ENCODE assay signal across 25 cellular contexts in the genomic region with DNA sequence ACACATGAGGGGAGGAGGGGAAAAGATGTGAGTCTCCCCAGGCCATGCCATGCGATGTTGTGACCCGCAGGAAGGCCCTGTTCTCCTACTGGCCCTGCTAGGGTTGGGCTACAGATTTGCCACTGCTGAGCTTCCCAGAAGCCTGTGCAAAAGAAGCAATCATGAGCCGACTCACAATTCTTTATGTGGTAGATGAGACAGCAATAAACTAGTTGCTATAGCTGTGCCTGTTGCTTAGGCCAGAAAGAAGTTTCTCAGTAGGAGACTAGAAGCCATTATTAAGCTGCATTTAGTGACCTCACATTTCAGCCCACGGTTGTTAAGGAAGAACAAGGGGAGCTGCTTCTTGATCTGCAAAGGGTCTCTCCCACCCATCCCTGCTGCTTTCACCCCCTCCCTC.
DNase-seq lines count a peak whose midpoint lies in the region; ATAC-seq and TF ChIP-seq lines count a peak whose summit lies in the region.
"Had no signal": no experiment of that assay in that cellular context is flagged by ENCODE, and none has a peak within 500 bp of the region (broad histone marks: within the 10 kb centered on the region; RNA-seq: fewer than 3 reads in every experiment).

No MANE protein-coding gene starts in this region.

- TF ChIP-seq POLR2A in IMR-90 (IDR thresholded peaks at IDR 0.05; ENCODE audit: low read depth, low read length) (no peak), ovary (IDR thresholded peaks at IDR 0.05) (no peak)

- no peak for TF ChIP-seq RAD21 in IMR-90 (IDR thresholded peaks at IDR 0.05; ENCODE audit: low read length)

- H3K4ac ChIP-seq in IMR-90 (ENCODE audit: low read depth, low read length), result no peak overlapping the region

- H3K9me1 ChIP-seq in IMR-90 (ENCODE audit: insufficient read depth, low read length), result no peaks in the 10 kb centered on the region

- no peak overlapping the region for H3K4me3 Mint-ChIP-seq in activated T-helper 17 cell treated with anti-CD3 and anti-CD28 coated beads, Interleukin-2, amount 50 U/mL, for 72 hours
- no peak overlapping the region for H3K4me3 Mint-ChIP-seq in endodermal cell
- H3K4me3 Mint-ChIP-seq: CD4-positive, alpha-beta T cell had no signal

- no TSS peak for BruUV-seq in IMR-90 (replicated peaks; lab: Mats Ljungman, UMichigan)

- H3K36me3 ChIP-seq in BLaER1 (no peaks in the 10 kb centered on the region), IMR-90 (ENCODE audit: control insufficient read depth, insufficient read depth, low read length) (no peaks in the 10 kb centered on the region), endodermal cell (ENCODE audit: control insufficient read depth, insufficient read depth, low read length) (no peaks in the 10 kb centered on the region), ovary (no peaks in the 10 kb centered on the region)
- H3K36me3 ChIP-seq: BE2C had no signal

- H3K9me3 Mint-ChIP-seq in activated T-helper 17 cell treated with anti-CD3 and anti-CD28 coated beads, Interleukin-2, amount 50 U/mL, for 72 hours, result no peaks in the 10 kb centered on the region
- no peaks in the 10 kb centered on the region for H3K9me3 Mint-ChIP-seq in endodermal cell
- H3K9me3 Mint-ChIP-seq: CD4-positive, alpha-beta T cell had no signal

- TF ChIP-seq EP300 in ovary (IDR thresholded peaks at IDR 0.05), result no peak

- H2AFZ ChIP-seq in IMR-90 (replicated peaks; ENCODE audit: low read length, poor library complexity), result peak overlapping the region; percentile 46

- H2BK5ac ChIP-seq in IMR-90 (ENCODE audit: low read depth, low read length, poor library complexity, severe bottlenecking), result no peak overlapping the region

- no CpG with 5 or more reads among the region's 4 CpGs for WGBS in IMR-90 (ENCODE audit: extremely low coverage in 2 of 2, insufficient read length in 1 of 2), 2 experiments
- 50 to 86% methylated on average over 3 to 4 of the region's 4 CpGs for WGBS in endodermal cell (ENCODE audit: insufficient coverage in 1 of 2, insufficient read length in 1 of 2), 2 experiments
- WGBS in ovary, 3 donors, result 70 to 76% (median 70%) methylated on average over 4 of the region's 4 CpGs

- H3K4me3 ChIP-seq in BLaER1 (no peak overlapping the region), IMR-90 (ENCODE audit: insufficient read depth, low read depth, low read length) (no peak overlapping the region), endodermal cell (ENCODE audit: low read length) (no peak overlapping the region), ovary (no peak overlapping the region)

- no peaks in the 10 kb centered on the region for H3K79me1 ChIP-seq in IMR-90 (ENCODE audit: low read depth in 1 of 2, low read length in 2 of 2)

- H4K8ac ChIP-seq in IMR-90 (ENCODE audit: low read depth in 2 of 2, low read length in 2 of 2), result no peak overlapping the region

- no peak overlapping the region for H4K91ac ChIP-seq in IMR-90 (ENCODE audit: insufficient read depth, low read depth, low read length)

- dilution Hi-C loops in IMR-90 (cut with HindIII; ENCODE audit: low sequenced_read_pairs, unreplicated experiment), result no loop called here

- H3K14ac ChIP-seq in IMR-90 (replicated peaks; ENCODE audit: low read depth, low read length), result no peak overlapping the region

- H3K27me3 Mint-ChIP-seq in activated T-helper 17 cell treated with anti-CD3 and anti-CD28 coated beads, Interleukin-2, amount 50 U/mL, for 72 hours, result no peaks in the 10 kb centered on the region
- H3K27me3 Mint-ChIP-seq in endodermal cell (ENCODE audit: insufficient read depth), result peaks cover 59% of the 10 kb centered on the region
- H3K27me3 Mint-ChIP-seq: CD4-positive, alpha-beta T cell had no signal

- no peak overlapping the region for H3K23ac ChIP-seq in IMR-90 (ENCODE audit: low read depth, low read length)

- H3K9ac ChIP-seq in BLaER1 (no peak overlapping the region), IMR-90 (ENCODE audit: low read depth, low read length) (no peak overlapping the region), endodermal cell (ENCODE audit: extremely low read depth, low read length, poor library complexity, severe bottlenecking) (no peak overlapping the region)
- H3K9ac ChIP-seq: SK-N-SH had no signal

- peaks cover 60% of the 10 kb centered on the region for H3K4me1 Mint-ChIP-seq in activated T-helper 17 cell treated with anti-CD3 and anti-CD28 coated beads, Interleukin-2, amount 50 U/mL, for 72 hours
- peaks cover 8% of the 10 kb centered on the region for H3K4me1 Mint-ChIP-seq in endodermal cell

- H3K18ac ChIP-seq in IMR-90 (ENCODE audit: low read depth, low read length), result no peak overlapping the region

- POLR2A ChIA-PET in IMR-90 (lab: Charles Lee; ENCODE audit: unreplicated experiment), result no interaction called here

- H3K27ac ChIP-seq in BLaER1 (0 out of 2 replicates have a peak overlapping the region, but pooled peaks have one; percentile 18), IMR-90 (ENCODE audit: insufficient read depth, low read length) (no peak overlapping the region), endodermal cell (ENCODE audit: low read depth, low read length) (peak overlapping the region; percentile 36), ovary (no peak overlapping the region)

- no peak overlapping the region for H2AK5ac ChIP-seq in IMR-90 (ENCODE audit: low read depth, low read length)

- CTCF ChIA-PET in IMR-90 (lab: Yijun Ruan, JAX), result no interaction called here

- H3K27ac Mint-ChIP-seq in activated T-helper 17 cell treated with anti-CD3 and anti-CD28 coated beads, Interleukin-2, amount 50 U/mL, for 72 hours, result peak overlapping the region; percentile 75
- no peak overlapping the region for H3K27ac Mint-ChIP-seq in endodermal cell
- H3K27ac Mint-ChIP-seq: CD4-positive, alpha-beta T cell had no signal

- ATAC-seq in IMR-90 (ENCODE audit: low read depth), result no peak
- ATAC-seq in activated T-helper 17 cell treated with anti-CD3 and anti-CD28 coated beads, Interleukin-2, amount 50 U/mL, for 72 hours (replicated peaks), result no peak
- ATAC-seq in GM18520 (IDR thresholded peaks at IDR 0.05; ENCODE audit: unreplicated experiment), result no peak
- ATAC-seq: PC-3 had no signal

- H2BK20ac ChIP-seq in IMR-90 (ENCODE audit: low read depth, low read length), result no peak overlapping the region

- H3K4me1 ChIP-seq in BLaER1, result peaks cover 74% of the 10 kb centered on the region
- H3K4me1 ChIP-seq in IMR-90 (ENCODE audit: control insufficient read depth, insufficient read depth, low read length), result no peaks in the 10 kb centered on the region
- H3K4me1 ChIP-seq in endodermal cell (ENCODE audit: control insufficient read depth, insufficient read depth, low read length), result peaks cover 4% of the 10 kb centered on the region
- H3K4me1 ChIP-seq in ovary (ENCODE audit: insufficient read depth), result no peaks in the 10 kb centered on the region
- H3K4me1 ChIP-seq: BE2C had no signal

- H3K9me3 ChIP-seq in BLaER1 (no peaks in the 10 kb centered on the region), IMR-90 (ENCODE audit: control insufficient read depth, insufficient read depth, low read length) (no peaks in the 10 kb centered on the region), endodermal cell (ENCODE audit: control insufficient read depth, low read length) (no peaks in the 10 kb centered on the region), ovary (no peaks in the 10 kb centered on the region)
- H3K9me3 ChIP-seq: BE2C, SK-N-SH had no signal

- H2AK9ac ChIP-seq in IMR-90 (replicated peaks; ENCODE audit: low read depth, low read length, poor library complexity), result no peak overlapping the region

- no peak for TF ChIP-seq CTCF in IMR-90 (conservative IDR thresholded peaks at IDR 0.05; ENCODE audit: low read depth, low read length)
- no peak for TF ChIP-seq CTCF in endodermal cell (conservative IDR thresholded peaks at IDR 0.05)
- TF ChIP-seq CTCF in ovary (IDR thresholded peaks at IDR 0.05), result no peak

- H3K56ac ChIP-seq in IMR-90 (ENCODE audit: extremely low read depth, insufficient read depth, low read length), result no peak overlapping the region

- no peak for DNase-seq in IMR-90
- DNase-seq in endodermal cell, result no peak
- DNase-seq in activated naive CD4-positive, alpha-beta T cell treated with anti-CD3 and anti-CD28 coated beads, Interleukin-2, amount 50 U/mL, for 16 hours, result no peak
- no peak for DNase-seq in NCI-H187 (lab: John Stamatoyannopoulos, UW)
- no peak for DNase-seq in ovary
- DNase-seq: 8988T; ACHN; BE2C; CD4-positive, alpha-beta T cell; COR-L47; DMS53; HCEC 1CT; Karpas-422; NCI-H1092 treated with DMSO at 0.1 percent for 48 hours; NCI-H1436; NCI-H187 treated with DMSO at 0.1 percent for 48 hours; NCI-H446; NCI-H524 treated with DMSO at 0.1 percent for 48 hours; NCI-H82; NK-92 treated with Interleukin-12 subunit alpha and Interleukin-12 subunit beta, amount 100 ng/mL, for 24 hours; PC-3; SK-N-SH had no signal

- no peak overlapping the region for H4K5ac ChIP-seq in IMR-90 (ENCODE audit: low read depth, low read length)

- H2BK120ac ChIP-seq in IMR-90 (ENCODE audit: low read depth, low read length), result no peak overlapping the region

- in situ Hi-C loops in IMR-90 (cut with MboI; ENCODE audit: low sequenced_read_pairs), result no loop called here

- H2BK15ac ChIP-seq in IMR-90 (ENCODE audit: low read depth, low read length), result no peak overlapping the region

- H3K27me3 ChIP-seq in BLaER1 (no peaks in the 10 kb centered on the region), IMR-90 (ENCODE audit: control insufficient read depth, insufficient read depth, low read length) (no peaks in the 10 kb centered on the region; the same call in 1 of the 2 replicates), endodermal cell (ENCODE audit: control insufficient read depth, insufficient read depth, low read length, poor library complexity, severe bottlenecking) (peaks cover 35% of the 10 kb centered on the region), ovary (no peaks in the 10 kb centered on the region)

- H3K36me3 Mint-ChIP-seq in activated T-helper 17 cell treated with anti-CD3 and anti-CD28 coated beads, Interleukin-2, amount 50 U/mL, for 72 hours (ENCODE audit: low read depth), result peaks cover 8% of the 10 kb centered on the region
- no peaks in the 10 kb centered on the region for H3K36me3 Mint-ChIP-seq in endodermal cell (ENCODE audit: low read depth)

- no peaks in the 10 kb centered on the region for H4K20me1 ChIP-seq in BLaER1
- no peaks in the 10 kb centered on the region for H4K20me1 ChIP-seq in IMR-90 (ENCODE audit: insufficient read depth, low read length)

- H3K4me2 ChIP-seq in BLaER1, result peak overlapping the region; percentile 80
- H3K4me2 ChIP-seq in IMR-90 (ENCODE audit: low read depth, low read length), result no peak overlapping the region
- H3K4me2 ChIP-seq: SK-N-SH had no signal

- intact Hi-C loops in IMR-90 (cut with micrococcal nuclease), result no loop called here
- intact Hi-C loops in ovary (cut with DNase I), result no loop called here

TF ChIP-seq in IMR-90, 13 proteins besides CTCF, POLR2A, EP300 and RAD21 (continues in another document):
- TF ChIP-seq CHD1 (IDR thresholded peaks at IDR 0.05; ENCODE audit: low read depth, low read length) (no peak), MAZ (IDR thresholded peaks at IDR 0.05; ENCODE audit: borderline replicate concordance, low read depth, low read length) (no peak), MAFK (IDR thresholded peaks at IDR 0.05; ENCODE audit: low read depth, low read length) (no peak), RCOR1 (IDR thresholded peaks at IDR 0.05; ENCODE audit: insufficient replicate concordance, low read length) (no peak), MXI1 (IDR thresholded peaks at IDR 0.05; ENCODE audit: borderline replicate concordance, low read depth, low read length) (no peak), SMC3 (IDR thresholded peaks at IDR 0.05; ENCODE audit: low read depth, low read length) (no peak), FOS (IDR thresholded peaks at IDR 0.05; ENCODE audit: low read depth, low read length) (no peak)

Comparison
In these comparisons a context has a peak if more than half of its experiments do, and no peak if none do; other contexts are left out.
1. H3K27ac ChIP-seq: peak in BLaER1 (single experiment) and endodermal cell (single experiment); none in IMR-90 (single experiment) and ovary (0 of 2).